14 cellular contexts compared by ENCODE assay signal in the genomic region with DNA sequence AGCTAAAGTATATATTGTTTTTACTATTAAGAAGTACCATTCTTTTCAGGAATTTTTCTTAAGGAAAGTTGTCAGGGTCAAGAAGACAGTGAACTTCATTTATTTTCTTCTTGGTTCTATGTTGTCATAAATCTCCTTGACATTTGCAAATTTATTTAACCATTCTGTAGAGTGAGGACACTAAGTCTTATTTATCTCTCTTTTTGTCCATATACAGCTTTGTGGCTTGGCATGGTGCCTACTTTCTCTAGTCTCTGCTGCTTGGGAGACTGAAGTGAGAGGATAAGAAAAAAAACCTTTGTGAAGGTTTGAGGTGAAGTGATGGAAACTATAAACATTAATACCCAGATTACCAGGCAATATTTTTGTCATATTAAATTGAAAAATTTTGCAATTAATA.
A peak's percentile ranks its signal among the peaks of the same experiment; 100 is the strongest.
DNase-seq lines count a peak whose midpoint lies in the region; ATAC-seq, FAIRE-seq and TF ChIP-seq lines count a peak whose summit lies in the region.
"Had no signal": no experiment of that assay in that cellular context is flagged by ENCODE, and none has a peak within 500 bp of the region (broad histone marks: within the 10 kb centered on the region; RNA-seq: fewer than 3 reads in every experiment).

No MANE protein-coding gene starts in this region.

- H3K36me3 Mint-ChIP-seq in nephron progenitor cell (ENCODE audit: low read depth) = no peaks in the 10 kb centered on the region
- H3K36me3 Mint-ChIP-seq: IgD-negative memory B cell had no signal

- H3K4me3 ChIP-seq in astrocyte of the spinal cord (ENCODE audit: low read depth, low read length) = no peak overlapping the region
- H3K4me3 ChIP-seq in mesendoderm (ENCODE audit: low read length) = no peak overlapping the region
- H3K4me3 ChIP-seq in body of pancreas = no peak overlapping the region
- H3K4me3 ChIP-seq: dorsolateral prefrontal cortex, thoracic aorta had no signal

- intact Hi-C loops in body of pancreas (cut with DNase I) = no loop called here

- no peaks in the 10 kb centered on the region for H3K4me1 ChIP-seq in mesendoderm (ENCODE audit: control insufficient read depth, low read depth, low read length)
- peaks cover 14% of the 10 kb centered on the region for H3K4me1 ChIP-seq in body of pancreas

- in situ Hi-C loops in astrocyte of the spinal cord (cut with HindIII; ENCODE audit: low sequenced_read_pairs) = no loop called here

- H3K4ac ChIP-seq in mesendoderm (ENCODE audit: low read depth, low read length) = no peak overlapping the region

- TF ChIP-seq CTCF in astrocyte of the spinal cord (IDR thresholded peaks at IDR 0.05; ENCODE audit: low read depth, low read length) = no peak
- no peak for TF ChIP-seq CTCF in nephron progenitor cell (IDR thresholded peaks at IDR 0.05)
- no peak for TF ChIP-seq CTCF in body of pancreas (IDR thresholded peaks at IDR 0.05)

- H3K4me2 ChIP-seq in mesendoderm (ENCODE audit: low read length) = no peak overlapping the region

- H3K36me3 ChIP-seq in mesendoderm (ENCODE audit: control insufficient read depth, insufficient read depth, low read length) (no peaks in the 10 kb centered on the region), body of pancreas (replicated peaks in 1 of 2; ENCODE audit: insufficient read depth in 1 of 2, low read depth in 2 of 2) (no peaks in the 10 kb centered on the region)
- H3K36me3 ChIP-seq: thoracic aorta had no signal

- H3K79me1 ChIP-seq in mesendoderm (ENCODE audit: low read length) = no peaks in the 10 kb centered on the region

- H4K8ac ChIP-seq in mesendoderm (ENCODE audit: low read depth, low read length) = no peak overlapping the region

- ATAC-seq in body of pancreas (no peak), GM18517 (IDR thresholded peaks at IDR 0.05; ENCODE audit: unreplicated experiment) (no peak)

- H3K9me3 Mint-ChIP-seq in nephron progenitor cell = no peaks in the 10 kb centered on the region

- no peak overlapping the region for H3K56ac ChIP-seq in mesendoderm (ENCODE audit: low read length)

- H3K23ac ChIP-seq in mesendoderm (ENCODE audit: low read length) = no peak overlapping the region

- H3K27me3 Mint-ChIP-seq in nephron progenitor cell (ENCODE audit: low read depth, poor library complexity) = no peaks in the 10 kb centered on the region
- H3K27me3 Mint-ChIP-seq: CD4-positive, alpha-beta T cell; IgD-negative memory B cell had no signal

- no peaks in the 10 kb centered on the region for H3K79me2 ChIP-seq in mesendoderm (ENCODE audit: control insufficient read depth, insufficient read depth, low read length)

- TF ChIP-seq POLR2A in H54 (IDR thresholded peaks at IDR 0.05; ENCODE audit: low read depth, low read length) = no peak
- TF ChIP-seq POLR2A in body of pancreas (IDR thresholded peaks at IDR 0.05) = no peak

- H2BK5ac ChIP-seq in mesendoderm (ENCODE audit: low read length) = no peak overlapping the region

- H3K27ac Mint-ChIP-seq in nephron progenitor cell = peak overlapping the region; percentile 41
- H3K27ac Mint-ChIP-seq: CD4-positive, alpha-beta T cell; IgD-negative memory B cell had no signal

- no peak overlapping the region for H2BK15ac ChIP-seq in mesendoderm (replicated peaks; ENCODE audit: low read depth)

- H3K4me3 Mint-ChIP-seq in nephron progenitor cell = no peak overlapping the region
- H3K4me3 Mint-ChIP-seq: CD4-positive, alpha-beta T cell; IgD-negative memory B cell had no signal

- H3K9ac ChIP-seq in mesendoderm (ENCODE audit: low read length) = no peak overlapping the region

- H2AK5ac ChIP-seq in mesendoderm (ENCODE audit: low read length) = no peak overlapping the region

- H3K4me1 Mint-ChIP-seq in nephron progenitor cell = peaks cover 14% of the 10 kb centered on the region
- H3K4me1 Mint-ChIP-seq: IgD-negative memory B cell had no signal

- H4K5ac ChIP-seq in mesendoderm (ENCODE audit: low read length) = no peak overlapping the region

- no peak overlapping the region for H3K27ac ChIP-seq in mesendoderm (ENCODE audit: low read depth, low read length)
- H3K27ac ChIP-seq in body of pancreas = no peak overlapping the region
- H3K27ac ChIP-seq: dorsolateral prefrontal cortex, thoracic aorta had no signal

- H2BK120ac ChIP-seq in mesendoderm (ENCODE audit: low read depth, low read length) = no peak overlapping the region

- DNase-seq in H54 (ENCODE audit: insufficient read length, low spot score) (no peak), NCI-H226 (peak; percentile 33), astrocyte of the spinal cord (ENCODE audit: low read depth, low spot score) (peak; percentile 64), nephron progenitor cell (no peak), mesendoderm (no peak), body of pancreas (no peak)
- DNase-seq: activated T-cell treated with anti-CD3 and anti-CD28 coated beads, Interleukin-2, amount 50 U/mL, for 1 hour; CD4-positive, alpha-beta T cell; dorsolateral prefrontal cortex; NCI-H146; NK-92 treated with Interleukin-12 subunit alpha and Interleukin-12 subunit beta, amount 100 ng/mL, for 24 hours had no signal

- H3K27me3 ChIP-seq in mesendoderm (ENCODE audit: insufficient read depth, low read length, poor library complexity) (no peaks in the 10 kb centered on the region), body of pancreas (no peaks in the 10 kb centered on the region)
- H3K27me3 ChIP-seq: dorsolateral prefrontal cortex had no signal

- peak; percentile 23 for FAIRE-seq in H54 (lab: Jason Lieb, UNC)

- H3K9me3 ChIP-seq in body of pancreas = no peaks in the 10 kb centered on the region
- H3K9me3 ChIP-seq: thoracic aorta had no signal

- no peak overlapping the region for H3K18ac ChIP-seq in mesendoderm (ENCODE audit: low read length)

Comparison
In these comparisons a context has a peak if more than half of its experiments do, and no peak if none do; other contexts are left out.
1. DNase-seq: peak in NCI-H226 (single experiment) and astrocyte of the spinal cord (single experiment); none in H54 (single experiment), nephron progenitor cell (single experiment), mesendoderm (single experiment) and body of pancreas (0 of 4).